ENCODE assay signal across 28 cellular contexts in genomic region chr16:79329163-79329521, GRCh38.
DNase-seq lines count a peak whose midpoint lies in the region; ATAC-seq and TF ChIP-seq lines count a peak whose summit lies in the region.
"Had no signal": no experiment of that assay in that cellular context is flagged by ENCODE, and none has a peak within 500 bp of the region (broad histone marks: within the 10 kb centered on the region; RNA-seq: fewer than 3 reads in every experiment).

No MANE protein-coding gene starts in this region.

- peak overlapping the region; percentile 35; the same call in 1 of the 2 replicates for H3K4me2 ChIP-seq in OCI-LY7 (ENCODE audit: low read length)

- POLR2A ChIA-PET in OCI-LY7 (lab: Charles Lee) = interaction anchor here (0.6 kb wide), 1 partner anchor 81 kb away, joined by 4 read pairs; no protein-coding TSS in a partner anchor
- POLR2A ChIA-PET in activated CD4-positive, alpha-beta memory T cell treated with anti-CD3 and anti-CD28 coated beads, Interleukin-2, amount 10 ng/mL, durations not matched to agents 7 days and 5 days (lab: Charles Lee) = no interaction called here
- POLR2A ChIA-PET in activated CD4-positive, alpha-beta T cell treated with anti-CD3 and anti-CD28 coated beads, Interleukin-2, amount 10 ng/mL, durations not matched to agents 7 days and 5 days (lab: Charles Lee) = no interaction called here

- CTCF ChIA-PET in OCI-LY7 (lab: Charles Lee; ENCODE audit: unreplicated experiment) = no interaction called here
- CTCF ChIA-PET in activated CD4-positive, alpha-beta memory T cell treated with anti-CD3 and anti-CD28 coated beads, Interleukin-2, amount 10 ng/mL, durations not matched to agents 7 days and 5 days (lab: Charles Lee) = interaction anchor here (0.6 kb wide), 1 partner anchor 1136 kb away, joined by 4 read pairs; no protein-coding TSS in a partner anchor
- CTCF ChIA-PET in activated CD4-positive, alpha-beta T cell treated with anti-CD3 and anti-CD28 coated beads, Interleukin-2, amount 10 ng/mL, durations not matched to agents 7 days and 5 days (lab: Charles Lee) = no interaction called here

- peaks cover 8% of the 10 kb centered on the region for H3K4me1 ChIP-seq in OCI-LY7 (ENCODE audit: insufficient read depth, low read length, poor library complexity, severe bottlenecking)
- H3K4me1 ChIP-seq: SJCRH30 had no signal

- no peaks in the 10 kb centered on the region for H3K36me3 Mint-ChIP-seq in stimulated activated memory B cell treated with anti-CD40 and anti-IgM and Interleukin-4, amounts not matched to agents 10 μg/mL and 1 μg/mL and 100 μg/mL, for 72 hours
- H3K36me3 Mint-ChIP-seq in activated CD4-positive, alpha-beta memory T cell treated with anti-CD3 and anti-CD28 coated beads, Interleukin-2, amount 10 ng/mL, durations not matched to agents 7 days and 5 days (ENCODE audit: low read depth) = no peaks in the 10 kb centered on the region
- no peaks in the 10 kb centered on the region for H3K36me3 Mint-ChIP-seq in activated CD4-positive, alpha-beta T cell treated with anti-CD3 and anti-CD28 coated beads, Interleukin-2, amount 10 ng/mL, durations not matched to agents 7 days and 5 days (ENCODE audit: low read depth)
- H3K36me3 Mint-ChIP-seq: activated CD8-positive, alpha-beta memory T cell treated with anti-CD3 and anti-CD28 coated beads, Interleukin-2, amount 10 ng/mL, durations not matched to agents 7 days and 5 days; activated naive CD4-positive, alpha-beta T cell treated with anti-CD3 and anti-CD28 coated beads, Interleukin-2, amount 50 U/mL, for 72 hours; IgD-negative memory B cell had no signal

- H3K4me3 ChIP-seq in OCI-LY7 (ENCODE audit: low read depth, low read length, poor library complexity, severe bottlenecking) = no peak overlapping the region
- H3K4me3 ChIP-seq: ascending aorta, GM12878, GM23248, MG63, SJCRH30, stomach had no signal

- H3K27ac ChIP-seq in OCI-LY7 (ENCODE audit: low read depth, low read length, poor library complexity, severe bottlenecking) = no peak overlapping the region
- H3K27ac ChIP-seq: 22Rv1, ascending aorta, GM23248, SJCRH30 had no signal

- intact Hi-C loops in Right ventricle myocardium superior (cut with DNase I) (no loop called here), cardiac septum (cut with DNase I) (no loop called here), OCI-LY7 (cut with micrococcal nuclease; ENCODE audit: unreplicated experiment) (no loop called here), left ventricle myocardium superior (cut with micrococcal nuclease) (no loop called here)

- ATAC-seq in Right ventricle myocardium superior (ENCODE audit: poor library complexity) (peak; percentile 53), left ventricle myocardium superior (peak; percentile 54), HG03432 (IDR thresholded peaks at IDR 0.05; ENCODE audit: unreplicated experiment) (no peak)
- peak; percentile 69 for ATAC-seq in stimulated activated memory B cell treated with anti-CD40 and anti-IgM and Interleukin-4, amounts not matched to agents 10 μg/mL and 1 μg/mL and 100 μg/mL, for 72 hours
- ATAC-seq: activated CD8-positive, alpha-beta memory T cell treated with anti-CD3 and anti-CD28 coated beads, Interleukin-2, amount 10 ng/mL, durations not matched to agents 7 days and 5 days; activated naive CD4-positive, alpha-beta T cell treated with anti-CD3 and anti-CD28 coated beads, Interleukin-2, amount 50 U/mL, for 72 hours; GM12878; PC-3 had no signal

- DNase-seq in Right ventricle myocardium superior = no peak
- DNase-seq in cardiac septum (ENCODE audit: low spot score) = no peak
- peak; percentile 13 for DNase-seq in OCI-LY7 (ENCODE audit: low spot score)
- DNase-seq in left ventricle myocardium superior = no peak
- DNase-seq in activated CD4-positive, alpha-beta memory T cell treated with anti-CD3 and anti-CD28 coated beads, Interleukin-2, amount 10 ng/mL, durations not matched to agents 7 days and 5 days = no peak
- no peak for DNase-seq in activated CD4-positive, alpha-beta T cell treated with anti-CD3 and anti-CD28 coated beads, Interleukin-2, amount 10 ng/mL, durations not matched to agents 7 days and 5 days
- DNase-seq: activated CD4-positive, alpha-beta T cell treated with anti-CD3 and anti-CD28 coated beads for 4 hours; activated CD8-positive, alpha-beta memory T cell treated with anti-CD3 and anti-CD28 coated beads, Interleukin-2, amount 10 ng/mL, durations not matched to agents 7 days and 5 days; GM23248; islet precursor cell; mammary epithelial cell; MG63; NCI-H1694; NCI-H2171; NCI-H69; PC-3; SJCRH30; stimulated activated CD4-positive, alpha-beta T cell treated with anti-CD3 and anti-CD28 coated beads, Interleukin-4, amount 100 ng/mL, for 24 hours; stomach had no signal

- no peak for TF ChIP-seq CTCF in OCI-LY7 (conservative IDR thresholded peaks at IDR 0.05; ENCODE audit: low read length)

- no peaks in the 10 kb centered on the region for H4K20me1 ChIP-seq in OCI-LY7 (ENCODE audit: insufficient read depth, low read length)

- H3K9me3 ChIP-seq in OCI-LY7 (ENCODE audit: low read length) = no peaks in the 10 kb centered on the region
- H3K9me3 ChIP-seq: ascending aorta, MG63, SJCRH30, stomach had no signal

- no peaks in the 10 kb centered on the region for H3K9me3 Mint-ChIP-seq in stimulated activated memory B cell treated with anti-CD40 and anti-IgM and Interleukin-4, amounts not matched to agents 10 μg/mL and 1 μg/mL and 100 μg/mL, for 72 hours
- no peaks in the 10 kb centered on the region for H3K9me3 Mint-ChIP-seq in activated CD4-positive, alpha-beta memory T cell treated with anti-CD3 and anti-CD28 coated beads, Interleukin-2, amount 10 ng/mL, durations not matched to agents 7 days and 5 days
- no peaks in the 10 kb centered on the region for H3K9me3 Mint-ChIP-seq in activated CD4-positive, alpha-beta T cell treated with anti-CD3 and anti-CD28 coated beads, Interleukin-2, amount 10 ng/mL, durations not matched to agents 7 days and 5 days
- H3K9me3 Mint-ChIP-seq: activated naive CD4-positive, alpha-beta T cell treated with anti-CD3 and anti-CD28 coated beads, Interleukin-2, amount 50 U/mL, for 72 hours; activated T-helper 1 cell treated with anti-CD3 and anti-CD28 coated beads, Interleukin-12 subunit alpha, Interleukin-12 subunit beta, Interleukin-2, Interleukin-4 antibody, amounts not matched to agents 30 ng/mL and 10 ng/mL and 1 ng/mL, durations not matched to agents 14 hours and 24 hours and 36 hours; central memory CD8-positive, alpha-beta T cell; IgD-negative memory B cell had no signal

- no peak overlapping the region for H3K27ac Mint-ChIP-seq in stimulated activated memory B cell treated with anti-CD40 and anti-IgM and Interleukin-4, amounts not matched to agents 10 μg/mL and 1 μg/mL and 100 μg/mL, for 72 hours
- no peak overlapping the region for H3K27ac Mint-ChIP-seq in activated CD4-positive, alpha-beta memory T cell treated with anti-CD3 and anti-CD28 coated beads, Interleukin-2, amount 10 ng/mL, durations not matched to agents 7 days and 5 days
- no peak overlapping the region for H3K27ac Mint-ChIP-seq in activated CD4-positive, alpha-beta T cell treated with anti-CD3 and anti-CD28 coated beads, Interleukin-2, amount 10 ng/mL, durations not matched to agents 7 days and 5 days
- H3K27ac Mint-ChIP-seq: activated CD8-positive, alpha-beta memory T cell treated with anti-CD3 and anti-CD28 coated beads, Interleukin-2, amount 10 ng/mL, durations not matched to agents 7 days and 5 days; activated naive CD4-positive, alpha-beta T cell treated with anti-CD3 and anti-CD28 coated beads, Interleukin-2, amount 50 U/mL, for 72 hours; activated T-helper 1 cell treated with anti-CD3 and anti-CD28 coated beads, Interleukin-12 subunit alpha, Interleukin-12 subunit beta, Interleukin-2, Interleukin-4 antibody, amounts not matched to agents 30 ng/mL and 10 ng/mL and 1 ng/mL, durations not matched to agents 14 hours and 24 hours and 36 hours; IgD-negative memory B cell had no signal

- peaks cover 24% of the 10 kb centered on the region for H3K27me3 Mint-ChIP-seq in stimulated activated memory B cell treated with anti-CD40 and anti-IgM and Interleukin-4, amounts not matched to agents 10 μg/mL and 1 μg/mL and 100 μg/mL, for 72 hours
- H3K27me3 Mint-ChIP-seq in activated CD4-positive, alpha-beta memory T cell treated with anti-CD3 and anti-CD28 coated beads, Interleukin-2, amount 10 ng/mL, durations not matched to agents 7 days and 5 days = peaks cover 3% of the 10 kb centered on the region
- peaks cover 12% of the 10 kb centered on the region for H3K27me3 Mint-ChIP-seq in activated CD4-positive, alpha-beta T cell treated with anti-CD3 and anti-CD28 coated beads, Interleukin-2, amount 10 ng/mL, durations not matched to agents 7 days and 5 days

- no peak overlapping the region for H3K4me3 Mint-ChIP-seq in stimulated activated memory B cell treated with anti-CD40 and anti-IgM and Interleukin-4, amounts not matched to agents 10 μg/mL and 1 μg/mL and 100 μg/mL, for 72 hours
- H3K4me3 Mint-ChIP-seq in activated CD4-positive, alpha-beta memory T cell treated with anti-CD3 and anti-CD28 coated beads, Interleukin-2, amount 10 ng/mL, durations not matched to agents 7 days and 5 days = no peak overlapping the region
- H3K4me3 Mint-ChIP-seq in activated CD4-positive, alpha-beta T cell treated with anti-CD3 and anti-CD28 coated beads, Interleukin-2, amount 10 ng/mL, durations not matched to agents 7 days and 5 days = no peak overlapping the region
- H3K4me3 Mint-ChIP-seq: activated CD8-positive, alpha-beta memory T cell treated with anti-CD3 and anti-CD28 coated beads, Interleukin-2, amount 10 ng/mL, durations not matched to agents 7 days and 5 days; activated T-helper 1 cell treated with anti-CD3 and anti-CD28 coated beads, Interleukin-12 subunit alpha, Interleukin-12 subunit beta, Interleukin-2, Interleukin-4 antibody, amounts not matched to agents 30 ng/mL and 10 ng/mL and 1 ng/mL, durations not matched to agents 14 hours and 24 hours and 36 hours; central memory CD8-positive, alpha-beta T cell had no signal

- H3K9me2 ChIP-seq in OCI-LY7 (ENCODE audit: insufficient read depth, low read length) = no peaks in the 10 kb centered on the region

- no peak overlapping the region for H2AFZ ChIP-seq in OCI-LY7 (ENCODE audit: low read length)
- H2AFZ ChIP-seq: GM23248 had no signal

- no peaks in the 10 kb centered on the region for H3K36me3 ChIP-seq in OCI-LY7 (ENCODE audit: insufficient read depth, low read length)
- H3K36me3 ChIP-seq: ascending aorta, MG63, SJCRH30, stomach had no signal

- no TSS peak for BruUV-seq in OCI-LY7 (replicated peaks; lab: Mats Ljungman, UMichigan)

- no peaks in the 10 kb centered on the region for H3K4me1 Mint-ChIP-seq in stimulated activated memory B cell treated with anti-CD40 and anti-IgM and Interleukin-4, amounts not matched to agents 10 μg/mL and 1 μg/mL and 100 μg/mL, for 72 hours
- no peaks in the 10 kb centered on the region for H3K4me1 Mint-ChIP-seq in activated CD4-positive, alpha-beta memory T cell treated with anti-CD3 and anti-CD28 coated beads, Interleukin-2, amount 10 ng/mL, durations not matched to agents 7 days and 5 days
- no peaks in the 10 kb centered on the region for H3K4me1 Mint-ChIP-seq in activated CD4-positive, alpha-beta T cell treated with anti-CD3 and anti-CD28 coated beads, Interleukin-2, amount 10 ng/mL, durations not matched to agents 7 days and 5 days

- no peaks in the 10 kb centered on the region for H3K79me2 ChIP-seq in OCI-LY7 (ENCODE audit: insufficient read depth, low read depth, low read length)
